ENCODE assay signal across 8 cellular contexts in genomic region chr3:122382888-122383666, GRCh38. TPM values are rescaled to one million over a fixed set of nuclear protein-coding genes. Genes with fewer than 3 reads are reported as not detected.
DNase-seq lines count a peak whose midpoint lies in the region; ATAC-seq and TF ChIP-seq lines count a peak whose summit lies in the region.

Gene MIX23 (minus strand): TSS chr3:122383231. CDS start chr3:122383224, 7 bp downstream.

- H3K4me3 Mint-ChIP-seq in CD4-positive, alpha-beta memory T cell, result peak within 1 kb of the TSS; percentile 89 to 96 (median 94)

- CTCF ChIA-PET in CD4-positive, alpha-beta memory T cell (lab: Charles Lee; ENCODE audit: partially characterized antibody), result interaction anchor here (0.6 to 4.0 kb wide), 8 partner anchors 8 to 296 kb away, joined by 3 to 47 read pairs (median 4); partner anchors contain the start of gene WDR5B

- H3K36me3 Mint-ChIP-seq in CD4-positive, alpha-beta memory T cell, result peaks cover 0 to 19% of the 10 kb centered on the region in 2 donors

- no peaks in the 10 kb centered on the region for H3K9me3 Mint-ChIP-seq in CD4-positive, alpha-beta memory T cell

- peak within 1 kb of the TSS; percentile 72 to 84 for H3K4me3 ChIP-seq in CD4-positive, alpha-beta memory T cell (ENCODE audit: low read length in 2 of 2)

- peak; percentile 39 for ATAC-seq in GM21381 (IDR thresholded peaks at IDR 0.05; ENCODE audit: unreplicated experiment)

- POLR2A ChIA-PET in CD4-positive, alpha-beta memory T cell (lab: Charles Lee; ENCODE audit: partially characterized antibody), result interaction anchor here (0.6 to 3.6 kb wide), 14 partner anchors 10 to 1640 kb away, joined by 3 to 108 read pairs (median 8); partner anchors contain the start of genes DTX3L, GTF2E1, HCLS1 and HSPBAP1

- H3K36me3 ChIP-seq in CD4-positive, alpha-beta memory T cell (ENCODE audit: insufficient read depth, low read length), result no peaks in the 10 kb centered on the region

- intact Hi-C loops in CD4-positive, alpha-beta memory T cell (cut with micrococcal nuclease), result loop anchor here (10.0 kb wide), 1 partner anchor 548 kb away; the partner anchor contains the start of genes EAF2 and IQCB1

- peak within 1 kb of the TSS; percentile 76 for H3K27ac ChIP-seq in CD4-positive, alpha-beta memory T cell (ENCODE audit: low read depth, low read length)

- H3K27me3 Mint-ChIP-seq in CD4-positive, alpha-beta memory T cell, result no peaks in the 10 kb centered on the region

- no peak for TF ChIP-seq EP300 in Ishikawa (IDR thresholded peaks at IDR 0.05; ENCODE audit: borderline replicate concordance)

- peaks cover 17 to 46% (median 34%) of the 10 kb centered on the region in 4 donors for H3K4me1 Mint-ChIP-seq in CD4-positive, alpha-beta memory T cell

- H3K4me1 ChIP-seq in CD4-positive, alpha-beta memory T cell (ENCODE audit: insufficient read depth, low read length), result peaks cover 31% of the 10 kb centered on the region

- TF ChIP-seq RAD21 in Ishikawa (IDR thresholded peaks at IDR 0.05; ENCODE audit: low read depth), result no peak

- H3K27ac Mint-ChIP-seq in CD4-positive, alpha-beta memory T cell, result peak within 1 kb of the TSS; percentile 93 to 98 (median 95)

- no peaks in the 10 kb centered on the region for H3K9me3 ChIP-seq in CD4-positive, alpha-beta memory T cell (ENCODE audit: control insufficient read depth in 1 of 2, low read length in 2 of 2)

- no peaks in the 10 kb centered on the region for H3K27me3 ChIP-seq in CD4-positive, alpha-beta memory T cell (ENCODE audit: insufficient read depth, low read length)

- DNase-seq in CD4-positive, alpha-beta memory T cell, result peak; percentile 81 to 88 (median 83)
- DNase-seq in OCI-M2 (lab: John Stamatoyannopoulos, UW; ENCODE audit: unreplicated experiment), result peak; percentile 77
- peak; percentile 86 for DNase-seq in activated T-cell treated with anti-CD3 and anti-CD28 coated beads for 24 hours (ENCODE audit: low read depth)
- peak; percentile 77 for DNase-seq in epidermal melanocyte (ENCODE audit: insufficient read length, low spot score)
- peak; percentile 69 for DNase-seq in middle frontal gyrus (ENCODE audit: extremely low spot score, low spot score)
- DNase-seq in stimulated activated CD8-positive, alpha-beta memory T cell treated with anti-CD3 and anti-CD28 coated beads, Interleukin-2, amount 100 ng/mL, for 48 hours (ENCODE audit: low read depth in 2 of 2), result peak; percentile 75 to 85

TF ChIP-seq in Ishikawa, 13 proteins besides CTCF, POLR2A, EP300 and RAD21:
- TF ChIP-seq USF1 (IDR thresholded peaks at IDR 0.05) (peak; percentile 19; the same call in 1 of the 2 replicates), EGR1 (IDR thresholded peaks at IDR 0.05) (no peak), MAX (IDR thresholded peaks at IDR 0.05) (peak; percentile 79), TCF12 (IDR thresholded peaks at IDR 0.05; ENCODE audit: low read depth) (no peak), TEAD4 (IDR thresholded peaks at IDR 0.05) (0 out of 2 replicates have a peak, but pooled peaks have one; percentile 19), CREB1 (IDR thresholded peaks at IDR 0.05; ENCODE audit: low read depth) (no peak), REST (IDR thresholded peaks at IDR 0.05; ENCODE audit: low read depth) (no peak), ZBTB7A (IDR thresholded peaks at IDR 0.05; ENCODE audit: low read depth) (no peak), TAF1 (IDR thresholded peaks at IDR 0.05; ENCODE audit: low read depth) (peak; percentile 93), CEBPB (IDR thresholded peaks at IDR 0.05) (no peak), FOXM1 (IDR thresholded peaks at IDR 0.05; ENCODE audit: borderline replicate concordance, low read depth) (no peak), NFIC (IDR thresholded peaks at IDR 0.05) (peak; percentile 21; the same call in 1 of the 2 replicates), YY1 (IDR thresholded peaks at IDR 0.05; ENCODE audit: low read depth) (peak; percentile 98)

RNA-seq across cellular contexts. Expression of gene MIX23, which starts in this region (rescaled TPM):
- total RNA-seq in CD4-positive, alpha-beta memory T cell, result 10 to 100 TPM; 23.4 to 25.1 TPM
- polyA plus RNA-seq in CD4-positive, alpha-beta memory T cell, result 1 to 10 TPM; 5.3 to 8.9 TPM

Comparison
In these comparisons a context has a peak if more than half of its experiments do, and no peak if none do; other contexts are left out.
1. Peak in every context shown above with its lines: DNase-seq, ATAC-seq, H3K4me3 ChIP-seq and H3K27ac ChIP-seq.